8 cellular contexts compared by ENCODE assay signal in genomic region chr11:72814831-72815618, GRCh38. TPM values are rescaled to one million over a fixed set of nuclear protein-coding genes. Genes with fewer than 3 reads are reported as not detected.
A peak's percentile ranks its signal among the peaks of the same experiment; 100 is the strongest.
DNase-seq lines count a peak whose midpoint lies in the region; ATAC-seq and TF ChIP-seq lines count a peak whose summit lies in the region.

No MANE protein-coding gene starts in this region.

- ATAC-seq in GM19397 (IDR thresholded peaks at IDR 0.05; ENCODE audit: unreplicated experiment) (peak; percentile 17), HG03571 (IDR thresholded peaks at IDR 0.05; ENCODE audit: unreplicated experiment) (peak; percentile 12), heart left ventricle (peak; percentile 0 to 29 (median 22))

- H3K27me3 ChIP-seq in NT2/D1 (ENCODE audit: insufficient read depth, insufficient read length) (no peaks in the 10 kb centered on the region), heart left ventricle (no peaks in the 10 kb centered on the region), rectal smooth muscle tissue (ENCODE audit: control insufficient read depth, insufficient read depth, low read length) (no peaks in the 10 kb centered on the region)

- DNase-seq in DMS 273 (lab: John Stamatoyannopoulos, UW; ENCODE audit: unreplicated experiment) (peak; percentile 80), NT2/D1 (ENCODE audit: low read depth, low spot score) (peak; percentile 63), heart left ventricle (peak in 2 of 5 donors; percentile 37 to 43), foreskin melanocyte (no peak)
- DNase-seq in activated gamma-delta T cell treated with anti-CD3 and anti-CD28 coated beads, Interleukin-2, amount 50 U/mL, for 16 hours (ENCODE audit: low read depth) = peak; percentile 20

- H3K4me1 ChIP-seq in NT2/D1 (ENCODE audit: insufficient read depth, insufficient read length) = peaks cover 6% of the 10 kb centered on the region
- peaks cover 0 to 53% (median 33%) of the 10 kb centered on the region in 12 donors for H3K4me1 ChIP-seq in heart left ventricle
- peaks cover 13% of the 10 kb centered on the region for H3K4me1 ChIP-seq in rectal smooth muscle tissue (ENCODE audit: control insufficient read depth, insufficient read depth, low read length)

- 11 to 32% (median 19%) methylated on average over 7 to 27 of the region's 27 CpGs for WGBS in heart left ventricle, 4 donors

- intact Hi-C loops in heart left ventricle (cut with DNase I) = loop anchor here in 2 of 10 donors (2.0 to 5.0 kb wide), 2 partner anchors 90 to 93 kb away; no protein-coding TSS in a partner anchor

- peak in 1 of 12 donors; percentile 18 for TF ChIP-seq CTCF in heart left ventricle (IDR thresholded peaks at IDR 0.05)

- H3K9me3 ChIP-seq in NT2/D1 (ENCODE audit: insufficient read depth, low read length) (no peaks in the 10 kb centered on the region), heart left ventricle (no peaks in the 10 kb centered on the region)

- no peak for TF ChIP-seq POLR2A in heart left ventricle (IDR thresholded peaks at IDR 0.05)

- H3K9ac ChIP-seq in NT2/D1 (ENCODE audit: insufficient read length, low read depth) (peak overlapping the region; percentile 94), rectal smooth muscle tissue (ENCODE audit: low read length) (peak overlapping the region; percentile 49)

- H3K4me3 ChIP-seq in NT2/D1 (ENCODE audit: insufficient read length, low read depth) (peak overlapping the region; percentile 91), heart left ventricle (peak overlapping the region; percentile 67 to 99 (median 78)), rectal smooth muscle tissue (ENCODE audit: low read length) (peak overlapping the region; percentile 74)

- H3K27ac ChIP-seq in heart left ventricle (peak overlapping the region; percentile 90 to 100 (median 96)), rectal smooth muscle tissue (ENCODE audit: low read depth, low read length) (peak overlapping the region; percentile 96)

- H3K36me3 ChIP-seq in NT2/D1 (ENCODE audit: insufficient read depth, insufficient read length, low read length) = peaks cover 20% of the 10 kb centered on the region
- H3K36me3 ChIP-seq in heart left ventricle = peaks cover 0 to 39% (median 20%) of the 10 kb centered on the region in 9 donors
- no peaks in the 10 kb centered on the region for H3K36me3 ChIP-seq in rectal smooth muscle tissue (ENCODE audit: control insufficient read depth, insufficient read depth, low read length)

RNA-seq across cellular contexts. Expression of gene ATG16L2, which starts 0.8 kb away (rescaled TPM):
- total RNA-seq in heart left ventricle = 10 to 100 TPM in 7 of 9 donors, 1 to 10 TPM in 2; 6.0 to 28.9 (median 13.2) TPM
- polyA plus RNA-seq in heart left ventricle = 10 to 100 TPM in 1 of 2 donors, 1 to 10 TPM in 1; 8.3 to 24.2 TPM

RNA-seq across cellular contexts. Expression of gene STARD10, which starts 21.2 kb away (rescaled TPM):
- 10 to 100 TPM; 35.2 to 78.8 (median 55.2) TPM for total RNA-seq in heart left ventricle
- polyA plus RNA-seq in heart left ventricle = 100 to 1,000 TPM in 1 of 2 donors, 10 to 100 TPM in 1; 35.9 to 237 TPM
